In the genomic region with DNA sequence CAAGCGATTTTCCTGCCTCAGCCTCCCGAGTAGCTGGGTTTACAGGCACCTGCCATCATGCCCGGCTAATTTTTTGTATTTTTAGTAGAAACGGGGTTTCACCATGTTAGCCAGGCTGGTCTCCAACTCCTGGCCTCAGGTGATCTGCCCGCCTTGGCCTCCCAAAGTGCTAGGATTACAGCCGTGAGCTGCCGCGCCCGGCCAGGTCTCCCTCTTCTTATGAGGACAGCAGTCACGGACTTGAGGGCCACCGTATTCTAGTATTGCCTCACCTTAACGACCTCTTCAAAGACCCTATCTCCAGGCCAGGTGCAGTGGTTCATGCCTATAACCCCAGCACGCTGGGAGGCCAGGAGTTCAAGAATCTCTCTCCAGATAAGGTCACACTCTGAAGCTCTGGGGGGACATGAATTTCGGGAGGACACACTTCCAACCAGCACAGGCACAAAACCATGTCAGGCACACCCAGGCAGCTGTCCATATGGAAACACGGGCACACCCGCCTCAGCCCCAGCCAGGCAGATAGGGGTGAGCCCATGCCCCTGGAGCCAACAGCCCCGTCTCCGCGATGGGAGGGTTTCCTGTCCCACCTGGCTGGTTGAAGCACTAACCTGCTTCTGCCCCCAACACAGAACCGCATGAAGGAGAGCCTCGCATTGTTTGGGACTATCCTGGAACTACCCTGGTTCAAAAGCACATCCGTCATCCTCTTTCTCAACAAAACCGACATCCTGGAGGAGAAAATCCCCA, we compare ENCODE assay signal across 30 cellular contexts. TPM values are rescaled to one million over a fixed set of nuclear protein-coding genes. Genes with fewer than 3 reads are reported as not detected.
DNase-seq lines count a peak whose midpoint lies in the region; ATAC-seq lines count a peak whose summit lies in the region.
"Had no signal": no experiment of that assay in that cellular context is flagged by ENCODE, and none has a peak within 500 bp of the region (broad histone marks: within the 10 kb centered on the region; RNA-seq: fewer than 3 reads in every experiment).

No MANE protein-coding gene starts in this region.

- CTCF ChIA-PET in activated naive CD4-positive, alpha-beta T cell treated with anti-CD3 and anti-CD28 coated beads for 36 hours (lab: Charles Lee), result interaction anchor here (0.7 to 1.5 kb wide), 4 partner anchors 8 to 194 kb away, joined by 3 to 4 read pairs (median 3); no protein-coding TSS in a partner anchor
- CTCF ChIA-PET in CD8-positive, alpha-beta memory T cell (lab: Charles Lee), result interaction anchor here (1.1 kb wide), 1 partner anchor 11 kb away, joined by 3 read pairs; no protein-coding TSS in a partner anchor

- intact Hi-C loops in activated naive CD4-positive, alpha-beta T cell treated with anti-CD3 and anti-CD28 coated beads for 36 hours (cut with micrococcal nuclease), result no loop called here

- H3K4me1 Mint-ChIP-seq in activated naive CD4-positive, alpha-beta T cell treated with anti-CD3 and anti-CD28 coated beads for 36 hours (ENCODE audit: low read depth), result peaks cover 11% of the 10 kb centered on the region
- H3K4me1 Mint-ChIP-seq in CD8-positive, alpha-beta memory T cell, result peaks cover 3 to 6% (median 3%) of the 10 kb centered on the region in 3 donors
- H3K4me1 Mint-ChIP-seq in activated T-helper 17 cell treated with anti-CD3 and anti-CD28 coated beads, Interleukin-2, amount 50 U/mL, for 72 hours, result peaks cover 20% of the 10 kb centered on the region
- H3K4me1 Mint-ChIP-seq in naive thymus-derived CD8-positive, alpha-beta T cell, result peaks cover 0 to 12% (median 7%) of the 10 kb centered on the region in 4 donors

- DNase-seq in activated naive CD4-positive, alpha-beta T cell treated with anti-CD3 and anti-CD28 coated beads for 36 hours, result no peak
- DNase-seq in activated naive CD4-positive, alpha-beta T cell treated with anti-CD3 and anti-CD28 coated beads, Interleukin-2, amount 50 U/mL, for 16 hours, result no peak
- no peak for DNase-seq in CD8-positive, alpha-beta memory T cell
- DNase-seq in naive thymus-derived CD8-positive, alpha-beta T cell, result no peak
- no peak for DNase-seq in stimulated activated CD8-positive, alpha-beta memory T cell treated with anti-CD3 and anti-CD28 coated beads, Interleukin-4, amount 100 ng/mL, for 48 hours
- DNase-seq in NCI-H345 treated with DMSO at 0.1 percent for 48 hours (lab: John Stamatoyannopoulos, UW; ENCODE audit: unreplicated experiment), result no peak
- no peak for DNase-seq in AG20443 (ENCODE audit: low spot score)
- DNase-seq: ACHN; activated T-cell treated with anti-CD3 and anti-CD28 coated beads, Interleukin-2, amount 50 U/mL, for 48 hours; BE2C; central memory CD4-positive, alpha-beta T cell; effector memory CD8-positive, alpha-beta T cell; erythroblast; GDM1; head of caudate nucleus; NCI-H1417; NCI-H2029; NCI-H524 treated with DMSO at 0.1 percent for 48 hours; OCI-M1; right lobe of liver; stimulated activated CD4-positive, alpha-beta T cell treated with anti-CD3 and anti-CD28 coated beads, Interleukin-2, amount 100 ng/mL, for 48 hours; T-cell; trophoblast cell had no signal

- H3K36me3 Mint-ChIP-seq in activated naive CD4-positive, alpha-beta T cell treated with anti-CD3 and anti-CD28 coated beads for 36 hours (ENCODE audit: low read depth), result peaks cover 9% of the 10 kb centered on the region
- no peaks in the 10 kb centered on the region for H3K36me3 Mint-ChIP-seq in CD8-positive, alpha-beta memory T cell
- H3K36me3 Mint-ChIP-seq in activated T-helper 17 cell treated with anti-CD3 and anti-CD28 coated beads, Interleukin-2, amount 50 U/mL, for 72 hours (ENCODE audit: low read depth), result no peaks in the 10 kb centered on the region
- H3K36me3 Mint-ChIP-seq in naive thymus-derived CD8-positive, alpha-beta T cell, result peaks cover 0 to 3% (median 0%) of the 10 kb centered on the region in 3 donors

- no peaks in the 10 kb centered on the region for H3K27me3 ChIP-seq in CD8-positive, alpha-beta memory T cell (ENCODE audit: insufficient read depth, low read length, poor library complexity, severe bottlenecking)
- H3K27me3 ChIP-seq: BE2C, neutrophil, right lobe of liver had no signal

- H3K36me3 ChIP-seq in CD8-positive, alpha-beta memory T cell (ENCODE audit: insufficient read depth, low read length), result no peaks in the 10 kb centered on the region
- H3K36me3 ChIP-seq: BE2C, right lobe of liver had no signal

- peak overlapping the region; percentile 16 for H3K27ac Mint-ChIP-seq in activated naive CD4-positive, alpha-beta T cell treated with anti-CD3 and anti-CD28 coated beads for 36 hours
- peak overlapping the region in 6 of 8 donors; percentile 45 to 93 (median 77) for H3K27ac Mint-ChIP-seq in CD8-positive, alpha-beta memory T cell
- no peak overlapping the region for H3K27ac Mint-ChIP-seq in activated T-helper 17 cell treated with anti-CD3 and anti-CD28 coated beads, Interleukin-2, amount 50 U/mL, for 72 hours
- H3K27ac Mint-ChIP-seq in naive thymus-derived CD8-positive, alpha-beta T cell, result peak overlapping the region in 6 of 10 donors; percentile 27 to 76 (median 72)
- H3K27ac Mint-ChIP-seq: effector memory CD8-positive, alpha-beta T cell; progenitor cell of endocrine pancreas had no signal

- ATAC-seq in activated T-helper 17 cell treated with anti-CD3 and anti-CD28 coated beads, Interleukin-2, amount 50 U/mL, for 72 hours (replicated peaks), result no peak
- ATAC-seq in naive thymus-derived CD8-positive, alpha-beta T cell, result no peak
- ATAC-seq: activated CD4-positive, CD25-positive, alpha-beta regulatory T cell treated with anti-CD3 and anti-CD28 coated beads, Interleukin-2, amount 50 U/mL, for 24 hours; effector memory CD8-positive, alpha-beta T cell; HCT116; right lobe of liver; T-cell had no signal

- POLR2A ChIA-PET in CD8-positive, alpha-beta memory T cell (lab: Charles Lee), result no interaction called here
- POLR2A ChIA-PET in naive thymus-derived CD8-positive, alpha-beta T cell (lab: Charles Lee), result no interaction called here

- H3K9me3 Mint-ChIP-seq in activated naive CD4-positive, alpha-beta T cell treated with anti-CD3 and anti-CD28 coated beads for 36 hours, result peaks cover 7% of the 10 kb centered on the region
- peaks cover 0 to 2% (median 0%) of the 10 kb centered on the region in 5 donors for H3K9me3 Mint-ChIP-seq in CD8-positive, alpha-beta memory T cell
- H3K9me3 Mint-ChIP-seq in activated T-helper 17 cell treated with anti-CD3 and anti-CD28 coated beads, Interleukin-2, amount 50 U/mL, for 72 hours, result peaks cover 4% of the 10 kb centered on the region
- peaks cover 0 to 4% (median 0%) of the 10 kb centered on the region in 9 donors for H3K9me3 Mint-ChIP-seq in naive thymus-derived CD8-positive, alpha-beta T cell

- H3K4me1 ChIP-seq in CD8-positive, alpha-beta memory T cell (ENCODE audit: insufficient read depth, low read length), result peaks cover 19% of the 10 kb centered on the region
- H3K4me1 ChIP-seq: BE2C, right lobe of liver had no signal

- H3K9me3 ChIP-seq in CD8-positive, alpha-beta memory T cell (ENCODE audit: low read length), result no peaks in the 10 kb centered on the region
- H3K9me3 ChIP-seq: BE2C, neutrophil, right lobe of liver had no signal

- H3K27ac ChIP-seq in CD8-positive, alpha-beta memory T cell (ENCODE audit: low read depth, low read length), result no peak overlapping the region
- H3K27ac ChIP-seq: KMS-11, neutrophil, right lobe of liver had no signal

- no peak overlapping the region for H3K4me3 ChIP-seq in CD8-positive, alpha-beta memory T cell (ENCODE audit: low read length)
- H3K4me3 ChIP-seq: right lobe of liver had no signal

- H3K27me3 Mint-ChIP-seq in activated naive CD4-positive, alpha-beta T cell treated with anti-CD3 and anti-CD28 coated beads for 36 hours (ENCODE audit: low read depth), result no peaks in the 10 kb centered on the region
- H3K27me3 Mint-ChIP-seq in CD8-positive, alpha-beta memory T cell, result no peaks in the 10 kb centered on the region
- no peaks in the 10 kb centered on the region for H3K27me3 Mint-ChIP-seq in activated T-helper 17 cell treated with anti-CD3 and anti-CD28 coated beads, Interleukin-2, amount 50 U/mL, for 72 hours
- no peaks in the 10 kb centered on the region for H3K27me3 Mint-ChIP-seq in naive thymus-derived CD8-positive, alpha-beta T cell
- H3K27me3 Mint-ChIP-seq: effector memory CD8-positive, alpha-beta T cell; progenitor cell of endocrine pancreas; T-cell had no signal

- no peak overlapping the region for H3K4me3 Mint-ChIP-seq in activated naive CD4-positive, alpha-beta T cell treated with anti-CD3 and anti-CD28 coated beads for 36 hours
- H3K4me3 Mint-ChIP-seq in CD8-positive, alpha-beta memory T cell, result peak overlapping the region in 1 of 7 donors; percentile 27
- H3K4me3 Mint-ChIP-seq in activated T-helper 17 cell treated with anti-CD3 and anti-CD28 coated beads, Interleukin-2, amount 50 U/mL, for 72 hours, result peak overlapping the region; percentile 30
- H3K4me3 Mint-ChIP-seq in naive thymus-derived CD8-positive, alpha-beta T cell, result no peak overlapping the region
- H3K4me3 Mint-ChIP-seq: T-cell had no signal

RNA-seq across cellular contexts. Expression of gene S1PR4, which starts 21.3 kb away (rescaled TPM):
- total RNA-seq in activated naive CD4-positive, alpha-beta T cell treated with anti-CD3 and anti-CD28 coated beads for 36 hours, result 10 to 100 TPM; 22.4 to 24.1 TPM
- total RNA-seq in CD8-positive, alpha-beta memory T cell, result 10 to 100 TPM; 64.3 to 68.9 TPM
- polyA plus RNA-seq in CD8-positive, alpha-beta memory T cell, result 494 TPM
- total RNA-seq in activated T-helper 17 cell treated with anti-CD3 and anti-CD28 coated beads, Interleukin-2, amount 50 U/mL, for 72 hours, result 10 to 100 TPM; 60.6 to 96.8 TPM
- 100 to 1,000 TPM; 217 to 233 TPM for total RNA-seq in naive thymus-derived CD8-positive, alpha-beta T cell
- polyA plus RNA-seq in naive thymus-derived CD8-positive, alpha-beta T cell, result 100 to 1,000 TPM; 286 to 470 (median 332) TPM
- total RNA-seq: kidney epithelial cell, progenitor cell of endocrine pancreas had no signal

RNA-seq across cellular contexts. Expression of gene GNA15, which starts 21.4 kb away (rescaled TPM):
- total RNA-seq in activated naive CD4-positive, alpha-beta T cell treated with anti-CD3 and anti-CD28 coated beads for 36 hours, result 10 to 100 TPM; 26.6 to 28.4 TPM
- 1 to 10 TPM; 2.6 to 3.9 TPM for total RNA-seq in CD8-positive, alpha-beta memory T cell
- polyA plus RNA-seq in CD8-positive, alpha-beta memory T cell, result 0.59 TPM
- 100 to 1,000 TPM; 202 to 297 TPM for total RNA-seq in activated T-helper 17 cell treated with anti-CD3 and anti-CD28 coated beads, Interleukin-2, amount 50 U/mL, for 72 hours
- total RNA-seq in naive thymus-derived CD8-positive, alpha-beta T cell, result under 1 TPM; 0.36 to 0.39 TPM
- polyA plus RNA-seq in naive thymus-derived CD8-positive, alpha-beta T cell, result under 1 TPM in 1 of 3 donors, not detected in 2; 0.19 TPM
- total RNA-seq: progenitor cell of endocrine pancreas had no signal

RNA-seq across cellular contexts. Expression of gene NCLN, which starts 28.5 kb away (rescaled TPM):
- 10 to 100 TPM; 38.4 to 42.9 TPM for total RNA-seq in activated naive CD4-positive, alpha-beta T cell treated with anti-CD3 and anti-CD28 coated beads for 36 hours
- total RNA-seq in CD8-positive, alpha-beta memory T cell, result 10 to 100 TPM; 94.7 to 96.0 TPM
- polyA plus RNA-seq in CD8-positive, alpha-beta memory T cell, result 47.4 TPM
- total RNA-seq in activated T-helper 17 cell treated with anti-CD3 and anti-CD28 coated beads, Interleukin-2, amount 50 U/mL, for 72 hours, result 10 to 100 TPM; 46.4 to 81.6 TPM
- 10 to 100 TPM; 59.7 to 63.0 TPM for total RNA-seq in naive thymus-derived CD8-positive, alpha-beta T cell
- 10 to 100 TPM; 23.9 to 44.7 (median 25.5) TPM for polyA plus RNA-seq in naive thymus-derived CD8-positive, alpha-beta T cell

Comparison
In these comparisons a context has a peak if more than half of its experiments do, and no peak if none do; other contexts are left out.
1. RNA of gene GNA15, which starts 21.4 kb away (total RNA-seq): 202 to 297 TPM in activated T-helper 17 cell treated with anti-CD3 and anti-CD28 coated beads, Interleukin-2, amount 50 U/mL, for 72 hours; 26.6 to 28.4 TPM in activated naive CD4-positive, alpha-beta T cell treated with anti-CD3 and anti-CD28 coated beads for 36 hours, 2.6 to 3.9 TPM in CD8-positive, alpha-beta memory T cell and 0.36 to 0.39 TPM in naive thymus-derived CD8-positive, alpha-beta T cell; every median in the first group is over 4 times any median in the second.